In genomic region chr10:64365663-64366062, GRCh38 we compare ENCODE assay signal across 31 cellular contexts.
"Had no signal": no experiment of that assay in that cellular context is flagged by ENCODE, and none has a peak within 500 bp of the region (broad histone marks: within the 10 kb centered on the region; RNA-seq: fewer than 3 reads in every experiment).

No MANE protein-coding gene starts in this region.

- FAIRE-seq: kidney had no signal

- H3K4me3 ChIP-seq: breast epithelium, ovary, smooth muscle cell, thoracic aorta, upper lobe of left lung, vagina had no signal

- H3K27ac ChIP-seq: breast epithelium, ovary, thoracic aorta, upper lobe of left lung, vagina had no signal

- H3K27me3 ChIP-seq: breast epithelium, ovary, upper lobe of left lung, vagina had no signal

- H3K36me3 Mint-ChIP-seq: activated naive CD4-positive, alpha-beta T cell treated with anti-CD3 and anti-CD28 coated beads, Interleukin-2, amount 50 U/mL, for 24 hours; immature natural killer cell; natural killer cell had no signal

- H3K4me1 Mint-ChIP-seq: activated B cell treated with CpG ODN at 0.5 μM for 24 hours; activated naive CD4-positive, alpha-beta T cell treated with anti-CD3 and anti-CD28 coated beads, Interleukin-2, amount 50 U/mL, for 24 hours; activated naive CD8-positive, alpha-beta T cell treated with anti-CD3 and anti-CD28 coated beads, Interleukin-2, amount 50 U/mL, for 24 hours; activated T-helper 17 cell treated with anti-CD3 and anti-CD28 coated beads, Interleukin-2, amount 50 U/mL, for 72 hours; immature natural killer cell; natural killer cell had no signal

- H3K36me3 ChIP-seq: breast epithelium, ovary, thoracic aorta, upper lobe of left lung, vagina had no signal

- DNase-seq: activated B cell treated with CpG ODN at 0.5 μM for 24 hours; activated CD4-positive, alpha-beta T cell treated with anti-CD3 and anti-CD28 coated beads, Interleukin-2, amount 50 U/mL, for 1 hour; activated CD8-positive, alpha-beta T cell treated with anti-CD3 and anti-CD28 coated beads for 36 hours; activated gamma-delta T cell treated with Interleukin-2 at 50 U/mL for 16 hours; activated naive CD8-positive, alpha-beta T cell treated with anti-CD3 and anti-CD28 coated beads, Interleukin-2, amount 50 U/mL, for 24 hours; activated T-cell treated with anti-CD3 and anti-CD28 coated beads, Interleukin-2, amount 50 U/mL, for 4 hours; amygdala; central memory CD4-positive, alpha-beta T cell; endodermal cell; foreskin fibroblast; head of caudate nucleus; hippocampal formation; immature natural killer cell; kidney; mesenchymal stem cell; natural killer cell; ovary; retina; stimulated activated CD4-positive, alpha-beta T cell treated with anti-CD3 and anti-CD28 coated beads, Interleukin-15, amount 100 ng/mL, for 24 hours; stimulated activated CD4-positive, alpha-beta T cell treated with anti-CD3 and anti-CD28 coated beads, Interleukin-2, amount 100 ng/mL, for 24 hours; stimulated activated naive CD8-positive, alpha-beta T cell treated with anti-CD3 and anti-CD28 coated beads, Interleukin-15, Interleukin-2, amounts not matched to agents 100 U/mL and 50 U/mL, for 24 hours; T-helper 1 cell had no signal

- H3K27me3 Mint-ChIP-seq: activated B cell treated with CpG ODN at 0.5 μM for 24 hours; activated CD8-positive, alpha-beta T cell treated with anti-CD3 and anti-CD28 coated beads for 36 hours; activated naive CD4-positive, alpha-beta T cell treated with anti-CD3 and anti-CD28 coated beads, Interleukin-2, amount 50 U/mL, for 24 hours; activated naive CD8-positive, alpha-beta T cell treated with anti-CD3 and anti-CD28 coated beads, Interleukin-2, amount 50 U/mL, for 24 hours; activated T-helper 17 cell treated with anti-CD3 and anti-CD28 coated beads, Interleukin-2, amount 50 U/mL, for 72 hours; progenitor cell of endocrine pancreas had no signal

- H3K4me1 ChIP-seq: breast epithelium, upper lobe of left lung, vagina had no signal

- H3K4me2 ChIP-seq: smooth muscle cell had no signal

- H3K9me3 Mint-ChIP-seq: activated B cell treated with CpG ODN at 0.5 μM for 24 hours; activated T-cell treated with anti-CD3 and anti-CD28 coated beads, Interleukin-2, amount 50 U/mL, for 4 hours; activated T-helper 17 cell treated with anti-CD3 and anti-CD28 coated beads, Interleukin-2, amount 50 U/mL, for 72 hours had no signal

- H3K4me3 Mint-ChIP-seq: activated B cell treated with CpG ODN at 0.5 μM for 24 hours; activated CD8-positive, alpha-beta T cell treated with anti-CD3 and anti-CD28 coated beads for 36 hours; activated naive CD4-positive, alpha-beta T cell treated with anti-CD3 and anti-CD28 coated beads, Interleukin-2, amount 50 U/mL, for 24 hours; activated naive CD8-positive, alpha-beta T cell treated with anti-CD3 and anti-CD28 coated beads, Interleukin-2, amount 50 U/mL, for 24 hours; activated T-cell treated with anti-CD3 and anti-CD28 coated beads, Interleukin-2, amount 50 U/mL, for 4 hours; activated T-helper 17 cell treated with anti-CD3 and anti-CD28 coated beads, Interleukin-2, amount 50 U/mL, for 72 hours; endodermal cell; immature natural killer cell; natural killer cell; T-helper 2 cell treated with Interferon-gamma antibody and Interleukin-4, amounts not matched to agents 5 μg/mL and 100 μg/mL, for 36 hours had no signal

- H3K27ac Mint-ChIP-seq: activated B cell treated with CpG ODN at 0.5 μM for 24 hours; activated CD8-positive, alpha-beta T cell treated with anti-CD3 and anti-CD28 coated beads for 36 hours; activated naive CD4-positive, alpha-beta T cell treated with anti-CD3 and anti-CD28 coated beads, Interleukin-2, amount 50 U/mL, for 24 hours; activated naive CD8-positive, alpha-beta T cell treated with anti-CD3 and anti-CD28 coated beads, Interleukin-2, amount 50 U/mL, for 24 hours; activated T-helper 17 cell treated with anti-CD3 and anti-CD28 coated beads, Interleukin-2, amount 50 U/mL, for 72 hours; endodermal cell; immature natural killer cell; natural killer cell; progenitor cell of endocrine pancreas; T-helper 2 cell treated with Interferon-gamma antibody and Interleukin-4, amounts not matched to agents 5 μg/mL and 100 μg/mL, for 36 hours had no signal
